Comparison of ENCODE assay signal across 22 cellular contexts in genomic region chr14:70744631-70745030, GRCh38.
"Had no signal": no experiment of that assay in that cellular context is flagged by ENCODE, and none has a peak within 500 bp of the region (broad histone marks: within the 10 kb centered on the region; RNA-seq: fewer than 3 reads in every experiment).

No MANE protein-coding gene starts in this region.

- H3K36me3 ChIP-seq: ascending aorta, SJSA1 had no signal

- ATAC-seq: activated naive CD4-positive, alpha-beta T cell treated with anti-CD3 and anti-CD28 coated beads, Interleukin-2, amount 50 U/mL, for 72 hours; activated naive CD8-positive, alpha-beta T cell treated with anti-CD3 and anti-CD28 coated beads, Interleukin-2, amount 50 U/mL, for 24 hours; activated T-cell treated with anti-CD3 and anti-CD28 coated beads, Interleukin-2, amount 50 U/mL, for 4 hours; PC-3; SK-N-SH treated with all-trans-retinoic acid at 6 μM for 48 hours had no signal

- H3K27ac ChIP-seq: ascending aorta, SJSA1 had no signal

- DNase-seq: activated CD4-positive, alpha-beta memory T cell treated with anti-CD3 and anti-CD28 coated beads for 36 hours; activated CD4-positive, alpha-beta T cell treated with anti-CD3 and anti-CD28 coated beads for 1 hour; activated CD4-positive, alpha-beta T cell treated with anti-CD3 and anti-CD28 coated beads, Interleukin-2, amount 10 ng/mL, durations not matched to agents 24 days and 14 days; activated CD8-positive, alpha-beta memory T cell treated with anti-CD3 and anti-CD28 coated beads for 24 hours; activated effector memory CD4-positive, alpha-beta T cell treated with anti-CD3 and anti-CD28 coated beads, Interleukin-2, amount 50 U/mL, for 16 hours; activated naive CD4-positive, alpha-beta T cell treated with Interleukin-2 at 50 U/mL for 16 hours; activated naive CD8-positive, alpha-beta T cell treated with anti-CD3 and anti-CD28 coated beads, Interleukin-2, amount 50 U/mL, for 24 hours; activated T-cell treated with anti-CD3 and anti-CD28 coated beads, Interleukin-2, amount 50 U/mL, for 4 hours; amniotic stem cell; KG1; NCI-H1048; NCI-H146; NCI-H2081 treated with DMSO at 0.1 percent for 48 hours; NCI-H446; NCI-H524; PC-3; SHP77; SW 1271 had no signal

- H3K4me3 ChIP-seq: ascending aorta, SJSA1 had no signal

- H3K27me3 ChIP-seq: ascending aorta, SJSA1 had no signal

- H3K4me1 ChIP-seq: ascending aorta, SJSA1 had no signal

- H3K9me3 ChIP-seq: ascending aorta, SJSA1 had no signal
